In the genomic region with DNA sequence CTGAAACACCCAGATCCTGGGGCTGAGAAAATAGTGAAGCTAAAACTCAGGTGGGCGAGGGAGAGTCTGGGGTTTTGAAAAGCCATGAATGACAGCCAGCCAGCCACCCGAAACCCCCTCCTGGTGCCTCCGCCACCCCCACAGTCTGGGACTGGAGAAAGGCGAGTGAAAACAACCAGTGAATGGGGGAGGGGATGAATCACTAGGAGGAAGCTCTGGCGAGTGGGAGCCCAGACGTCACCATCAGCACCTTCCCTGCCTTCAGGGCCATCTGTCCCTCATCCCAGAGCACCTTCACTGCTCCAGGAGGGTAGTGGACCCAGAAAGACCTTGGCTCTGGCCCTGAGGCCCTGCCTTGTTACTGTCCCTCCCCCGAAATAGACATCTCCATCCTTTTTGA, we compare ENCODE assay signal across 15 cellular contexts. TPM values are rescaled to one million over a fixed set of nuclear protein-coding genes. Genes with fewer than 3 reads are reported as not detected.
DNase-seq lines count a peak whose midpoint lies in the region; ATAC-seq, FAIRE-seq and TF ChIP-seq lines count a peak whose summit lies in the region.
"Had no signal": no experiment of that assay in that cellular context is flagged by ENCODE, and none has a peak within 500 bp of the region (broad histone marks: within the 10 kb centered on the region; RNA-seq: fewer than 3 reads in every experiment).

No MANE protein-coding gene starts in this region.

- no peak for TF ChIP-seq POLR2A in HepG2 (IDR thresholded peaks at IDR 0.05; ENCODE audit: insufficient read depth in 1 of 2, low read depth in 2 of 2, low read length in 2 of 2)

- intact Hi-C loops in HepG2 (cut with micrococcal nuclease; ENCODE audit: unreplicated experiment), result no loop called here
- intact Hi-C loops in OCI-LY7 (cut with micrococcal nuclease; ENCODE audit: unreplicated experiment), result no loop called here

- no peaks in the 10 kb centered on the region for H3K36me3 Mint-ChIP-seq in activated naive CD8-positive, alpha-beta T cell treated with anti-CD3 and anti-CD28 coated beads for 36 hours

- WGBS in HepG2 (ENCODE audit: low lambda C conversion rate), result 84% methylated on average over 6 of the region's 7 CpGs

- POLR2A ChIA-PET in HepG2 (lab: Yijun Ruan, JAX) (no interaction called here), OCI-LY7 (lab: Charles Lee) (no interaction called here)

- H3K4me1 ChIP-seq in HepG2 (ENCODE audit: insufficient read depth, low read length) (no peaks in the 10 kb centered on the region), OCI-LY7 (ENCODE audit: insufficient read depth, low read length, poor library complexity, severe bottlenecking) (peaks cover 26% of the 10 kb centered on the region)

- no peak overlapping the region for H3K27ac ChIP-seq in HepG2 (ENCODE audit: extremely low read length, insufficient read depth, low read length)
- H3K27ac ChIP-seq in OCI-LY7 (ENCODE audit: low read depth, low read length, poor library complexity, severe bottlenecking), result no peak overlapping the region
- H3K27ac ChIP-seq: adrenal gland, C4-2B, thoracic aorta had no signal

- no peaks in the 10 kb centered on the region for H3K27me3 ChIP-seq in HepG2 (ENCODE audit: control insufficient read depth in 1 of 2, insufficient read depth in 2 of 2, low read length in 2 of 2)
- H3K27me3 ChIP-seq: adrenal gland had no signal

- CTCF ChIA-PET in HepG2 (lab: Yijun Ruan, JAX; ENCODE audit: low intra/inter-chr PET ratio, low total read pairs) (no interaction called here), OCI-LY7 (lab: Charles Lee; ENCODE audit: unreplicated experiment) (no interaction called here)

- DNase-seq in Daoy (ENCODE audit: low read depth) (peak; percentile 23), T-helper 22 cell (ENCODE audit: low read depth) (peak; percentile 35), HepG2 (ENCODE audit: low spot score) (no peak), NCI-H187 (lab: John Stamatoyannopoulos, UW) (no peak), NCI-H226 (no peak), OCI-LY7 (ENCODE audit: low spot score) (no peak)
- peak; percentile 44 for DNase-seq in activated naive CD8-positive, alpha-beta T cell treated with anti-CD3 and anti-CD28 coated beads for 36 hours
- peak; percentile 63 to 67 for DNase-seq in stimulated activated CD4-positive, alpha-beta T cell treated with anti-CD3 and anti-CD28 coated beads, Interleukin-2, amount 100 ng/mL, for 24 hours
- DNase-seq: adrenal gland, cortex of kidney, mesenchymal stem cell, NCI-H526 treated with DMSO at 0.1 percent for 48 hours had no signal

- no peaks in the 10 kb centered on the region for H3K36me3 ChIP-seq in HepG2 (replicated peaks in 1 of 2; ENCODE audit: control insufficient read depth in 1 of 2, insufficient read depth in 2 of 2, low read length in 2 of 2)
- H3K36me3 ChIP-seq in OCI-LY7 (ENCODE audit: insufficient read depth, low read length), result no peaks in the 10 kb centered on the region
- H3K36me3 ChIP-seq: adrenal gland, thoracic aorta had no signal

- H3K9me2 ChIP-seq in OCI-LY7 (ENCODE audit: insufficient read depth, low read length), result no peaks in the 10 kb centered on the region

- no peaks in the 10 kb centered on the region for H3K9me3 ChIP-seq in HepG2 (ENCODE audit: low read length)
- no peaks in the 10 kb centered on the region for H3K9me3 ChIP-seq in OCI-LY7 (ENCODE audit: low read length)
- H3K9me3 ChIP-seq: adrenal gland, thoracic aorta had no signal

- peaks cover 6% of the 10 kb centered on the region for H3K27me3 Mint-ChIP-seq in activated naive CD8-positive, alpha-beta T cell treated with anti-CD3 and anti-CD28 coated beads for 36 hours

- TF ChIP-seq CTCF in HepG2 (CRISPR knock-in tag; IDR thresholded peaks at IDR 0.05) (no peak), OCI-LY7 (conservative IDR thresholded peaks at IDR 0.05; ENCODE audit: low read length) (no peak)

- TF ChIP-seq EP300 in HepG2 (IDR thresholded peaks at IDR 0.05; ENCODE audit: low read depth in 2 of 2, low read length in 2 of 2) (no peak), HepG2 (CRISPR knock-in tag; IDR thresholded peaks at IDR 0.05; ENCODE audit: borderline replicate concordance) (no peak)

- no peak for FAIRE-seq in HepG2 (lab: Jason Lieb, UNC)

- H2AFZ ChIP-seq in HepG2 (ENCODE audit: low read length), result no peak overlapping the region
- H2AFZ ChIP-seq in OCI-LY7 (ENCODE audit: low read length), result no peak overlapping the region

- no peaks in the 10 kb centered on the region for H3K9me3 Mint-ChIP-seq in activated naive CD8-positive, alpha-beta T cell treated with anti-CD3 and anti-CD28 coated beads for 36 hours
- H3K9me3 Mint-ChIP-seq: IgD-negative memory B cell had no signal

- H3K4me1 Mint-ChIP-seq in activated naive CD8-positive, alpha-beta T cell treated with anti-CD3 and anti-CD28 coated beads for 36 hours, result peaks cover 35% of the 10 kb centered on the region
- H3K4me1 Mint-ChIP-seq: IgD-negative memory B cell had no signal

- ATAC-seq in HepG2, result no peak

- H3K4me3 Mint-ChIP-seq in activated naive CD8-positive, alpha-beta T cell treated with anti-CD3 and anti-CD28 coated beads for 36 hours, result no peak overlapping the region
- H3K4me3 Mint-ChIP-seq: IgD-negative memory B cell had no signal

- H3K79me2 ChIP-seq in HepG2 (ENCODE audit: insufficient read depth, low read length), result no peaks in the 10 kb centered on the region
- H3K79me2 ChIP-seq in OCI-LY7 (ENCODE audit: insufficient read depth, low read depth, low read length), result no peaks in the 10 kb centered on the region

- H3K9ac ChIP-seq in HepG2 (ENCODE audit: insufficient read depth, low read depth, low read length), result no peak overlapping the region

- TF ChIP-seq RAD21 in HepG2 (CRISPR knock-in tag; IDR thresholded peaks at IDR 0.05), result no peak

- H3K4me2 ChIP-seq in HepG2 (ENCODE audit: low read depth, low read length), result no peak overlapping the region
- no peak overlapping the region for H3K4me2 ChIP-seq in OCI-LY7 (ENCODE audit: low read length)

- H4K20me1 ChIP-seq in HepG2 (ENCODE audit: insufficient read depth, low read length), result no peaks in the 10 kb centered on the region
- H4K20me1 ChIP-seq in OCI-LY7 (ENCODE audit: insufficient read depth, low read length), result no peaks in the 10 kb centered on the region

- no TSS peak for BruUV-seq in HepG2 (replicated peaks; lab: Mats Ljungman, UMichigan)
- BruUV-seq in OCI-LY7 (replicated peaks; lab: Mats Ljungman, UMichigan), result no TSS peak

- no peak overlapping the region for H3K27ac Mint-ChIP-seq in activated naive CD8-positive, alpha-beta T cell treated with anti-CD3 and anti-CD28 coated beads for 36 hours
- H3K27ac Mint-ChIP-seq: IgD-negative memory B cell had no signal

- in situ Hi-C loops in HepG2 (cut with HindIII; ENCODE audit: extremely low pct_ligation_motif_present, low pct_unique_long_range_greater_than_20kb), result no loop called here

- H3K4me3 ChIP-seq in HepG2 (replicated peaks in 1 of 3; ENCODE audit: insufficient read depth in 1 of 3, low read depth in 2 of 3, low read length in 3 of 3) (no peak overlapping the region), OCI-LY7 (ENCODE audit: low read depth, low read length, poor library complexity, severe bottlenecking) (no peak overlapping the region)
- H3K4me3 ChIP-seq: adrenal gland, thoracic aorta had no signal

RNA-seq across cellular contexts. Expression of a gene that starts 9.2 kb away (rescaled TPM):
- not detected in 2 replicates for total RNA-seq in Daoy (2014; rRNA removed; shearing (Covaris generic))
- total RNA-seq in activated naive CD8-positive, alpha-beta T cell treated with anti-CD3 and anti-CD28 coated beads for 36 hours, result under 1 TPM; 0.06 to 0.12 TPM
- total RNA-seq in HepG2 (2016; rRNA removed; fragmentation: Illumina TruSeq; extraction: Trizol) (2.5 TPM in 2 replicates), OCI-LY7 (2022) (not detected in 2 replicates)
- total RNA-seq in HepG2 (2016; cell fraction: cytosol; rRNA removed; fragmentation: Illumina TruSeq; extraction: Trizol; ENCODE audit: low read depth), result 1.5 and 1.9 TPM in 2 replicates
- 2.3 and 2.6 TPM in 2 replicates for total RNA-seq in HepG2 (2016; cell fraction: insoluble cytoplasmic fraction; rRNA removed; fragmentation: Illumina TruSeq; extraction: Trizol)
- total RNA-seq in HepG2 (2016; cell fraction: membrane; rRNA removed; fragmentation: Illumina TruSeq; extraction: Trizol), result 2.3 and 2.5 TPM in 2 replicates
- total RNA-seq in HepG2 (2016; cell fraction: nucleus; rRNA removed; fragmentation: Illumina TruSeq; extraction: Trizol), result 2.4 and 2.5 TPM in 2 replicates
- 6.5 and 9.3 TPM in 2 replicates for polyA plus RNA-seq in HepG2 (2011; rRNA removed)
- polyA plus RNA-seq in HepG2 (2011; cell fraction: cytosol; rRNA removed), result 5.3 and 5.6 TPM in 2 replicates
- polyA plus RNA-seq in HepG2 (2011; cell fraction: nucleus; rRNA removed), result 13.5 and 16.6 TPM in 2 replicates
- 4.0 and 4.5 TPM in 2 replicates for polyA plus RNA-seq in HepG2 (2012)
- 2.0 and 2.1 TPM in 2 replicates for polyA plus RNA-seq in HepG2 (2016; cell fraction: cytosol; fragmentation: Illumina TruSeq; extraction: Trizol; ENCODE audit: low read depth)
- 2.1 and 2.2 TPM in 2 replicates for polyA plus RNA-seq in HepG2 (2016; cell fraction: insoluble cytoplasmic fraction; fragmentation: Illumina TruSeq; extraction: Trizol; ENCODE audit: low read depth)
- polyA plus RNA-seq in HepG2 (2016; cell fraction: membrane; fragmentation: Illumina TruSeq; extraction: Trizol; ENCODE audit: low read depth), result 2.2 and 2.4 TPM in 2 replicates
- polyA plus RNA-seq in HepG2 (2016; cell fraction: nucleus; fragmentation: Illumina TruSeq; extraction: Trizol; ENCODE audit: insufficient read depth, low read depth), result 3.5 and 4.2 TPM in 2 replicates
- 11.4 and 22.2 TPM in 2 replicates for polyA minus RNA-seq in HepG2 (2011; rRNA and poly(A)+ RNA removed; ENCODE audit: low replicate concordance)
- 3.3 and 4.8 TPM in 2 replicates for polyA minus RNA-seq in HepG2 (2011; cell fraction: cytosol; rRNA and poly(A)+ RNA removed)
- 8.2 and 9.8 TPM in 2 replicates for polyA minus RNA-seq in HepG2 (2011; cell fraction: nucleus; rRNA and poly(A)+ RNA removed)
- not detected in 2 replicates for total RNA-seq in OCI-LY7 (2014; rRNA removed; shearing (Covaris generic))
- total RNA-seq: thoracic aorta had no signal

RNA-seq across cellular contexts. Expression of a gene that starts 17.2 kb away (rescaled TPM):
- total RNA-seq in Daoy (2014; rRNA removed; shearing (Covaris generic)), result not detected in 2 replicates
- not detected for total RNA-seq in activated naive CD8-positive, alpha-beta T cell treated with anti-CD3 and anti-CD28 coated beads for 36 hours
- total RNA-seq in HepG2 (2016; rRNA removed; fragmentation: Illumina TruSeq; extraction: Trizol) (0.02 TPM in 1 of 2 replicates, not detected in the other), OCI-LY7 (2022) (not detected in 2 replicates)
- not detected in 2 replicates for total RNA-seq in HepG2 (2016; cell fraction: cytosol; rRNA removed; fragmentation: Illumina TruSeq; extraction: Trizol; ENCODE audit: low read depth)
- total RNA-seq in HepG2 (2016; cell fraction: insoluble cytoplasmic fraction; rRNA removed; fragmentation: Illumina TruSeq; extraction: Trizol), result not detected in 2 replicates
- total RNA-seq in HepG2 (2016; cell fraction: membrane; rRNA removed; fragmentation: Illumina TruSeq; extraction: Trizol), result not detected in 2 replicates
- not detected in 2 replicates for total RNA-seq in HepG2 (2016; cell fraction: nucleus; rRNA removed; fragmentation: Illumina TruSeq; extraction: Trizol)
- 0.05 TPM in 2 replicates for polyA plus RNA-seq in HepG2 (2011; rRNA removed)
- polyA plus RNA-seq in HepG2 (2011; cell fraction: cytosol; rRNA removed), result 0.01 TPM in 1 of 2 replicates, not detected in the other
- 0.11 and 0.19 TPM in 2 replicates for polyA plus RNA-seq in HepG2 (2011; cell fraction: nucleus; rRNA removed)
- polyA plus RNA-seq in HepG2 (2012), result not detected in 2 replicates
- polyA plus RNA-seq in HepG2 (2016; cell fraction: cytosol; fragmentation: Illumina TruSeq; extraction: Trizol; ENCODE audit: low read depth), result not detected in 2 replicates
- polyA plus RNA-seq in HepG2 (2016; cell fraction: insoluble cytoplasmic fraction; fragmentation: Illumina TruSeq; extraction: Trizol; ENCODE audit: low read depth), result not detected in 2 replicates
- polyA plus RNA-seq in HepG2 (2016; cell fraction: membrane; fragmentation: Illumina TruSeq; extraction: Trizol; ENCODE audit: low read depth), result not detected in 2 replicates
- polyA plus RNA-seq in HepG2 (2016; cell fraction: nucleus; fragmentation: Illumina TruSeq; extraction: Trizol; ENCODE audit: insufficient read depth, low read depth), result not detected in 2 replicates
- polyA minus RNA-seq in HepG2 (2011; rRNA and poly(A)+ RNA removed; ENCODE audit: low replicate concordance), result 0.06 and 0.37 TPM in 2 replicates
- polyA minus RNA-seq in HepG2 (2011; cell fraction: cytosol; rRNA and poly(A)+ RNA removed), result not detected in 2 replicates
- 0.52 and 0.87 TPM in 2 replicates for polyA minus RNA-seq in HepG2 (2011; cell fraction: nucleus; rRNA and poly(A)+ RNA removed)
- total RNA-seq in OCI-LY7 (2014; rRNA removed; shearing (Covaris generic)), result not detected in 2 replicates
- total RNA-seq: thoracic aorta had no signal
- polyA plus RNA-seq: IgD-negative memory B cell had no signal

RNA-seq across cellular contexts. Expression of a gene that starts 17.2 kb away (rescaled TPM):
- total RNA-seq in Daoy (2014; rRNA removed; shearing (Covaris generic)), result not detected in 2 replicates
- total RNA-seq in activated naive CD8-positive, alpha-beta T cell treated with anti-CD3 and anti-CD28 coated beads for 36 hours, result under 1 TPM; 0.68 to 0.76 TPM
- total RNA-seq in HepG2 (2016; rRNA removed; fragmentation: Illumina TruSeq; extraction: Trizol), result not detected in 2 replicates
- not detected in 2 replicates for total RNA-seq in HepG2 (2016; cell fraction: cytosol; rRNA removed; fragmentation: Illumina TruSeq; extraction: Trizol; ENCODE audit: low read depth)
- total RNA-seq in HepG2 (2016; cell fraction: insoluble cytoplasmic fraction; rRNA removed; fragmentation: Illumina TruSeq; extraction: Trizol), result not detected in 2 replicates
- total RNA-seq in HepG2 (2016; cell fraction: membrane; rRNA removed; fragmentation: Illumina TruSeq; extraction: Trizol), result not detected in 2 replicates
- not detected in 2 replicates for total RNA-seq in HepG2 (2016; cell fraction: nucleus; rRNA removed; fragmentation: Illumina TruSeq; extraction: Trizol)
- not detected in 2 replicates for polyA plus RNA-seq in HepG2 (2011; rRNA removed)
- not detected in 2 replicates for polyA plus RNA-seq in HepG2 (2011; cell fraction: cytosol; rRNA removed)
- not detected in 2 replicates for polyA plus RNA-seq in HepG2 (2011; cell fraction: nucleus; rRNA removed)
- not detected in 2 replicates for polyA plus RNA-seq in HepG2 (2012)
- not detected in 2 replicates for polyA plus RNA-seq in HepG2 (2016; cell fraction: cytosol; fragmentation: Illumina TruSeq; extraction: Trizol; ENCODE audit: low read depth)
- not detected in 2 replicates for polyA plus RNA-seq in HepG2 (2016; cell fraction: insoluble cytoplasmic fraction; fragmentation: Illumina TruSeq; extraction: Trizol; ENCODE audit: low read depth)
- polyA plus RNA-seq in HepG2 (2016; cell fraction: membrane; fragmentation: Illumina TruSeq; extraction: Trizol; ENCODE audit: low read depth), result not detected in 2 replicates
- polyA plus RNA-seq in HepG2 (2016; cell fraction: nucleus; fragmentation: Illumina TruSeq; extraction: Trizol; ENCODE audit: insufficient read depth, low read depth), result not detected in 2 replicates
- not detected in 2 replicates for polyA minus RNA-seq in HepG2 (2011; rRNA and poly(A)+ RNA removed; ENCODE audit: low replicate concordance)
- polyA minus RNA-seq in HepG2 (2011; cell fraction: cytosol; rRNA and poly(A)+ RNA removed), result not detected in 2 replicates
- not detected in 2 replicates for polyA minus RNA-seq in HepG2 (2011; cell fraction: nucleus; rRNA and poly(A)+ RNA removed)
- not detected in 2 replicates for total RNA-seq in OCI-LY7 (2014; rRNA removed; shearing (Covaris generic))
- total RNA-seq in OCI-LY7 (2022), result not detected in 2 replicates
- total RNA-seq: thoracic aorta had no signal

RNA-seq across cellular contexts. Expression of a gene that starts 31.1 kb away (rescaled TPM):
- not detected in 2 replicates for total RNA-seq in Daoy (2014; rRNA removed; shearing (Covaris generic))
- not detected for total RNA-seq in activated naive CD8-positive, alpha-beta T cell treated with anti-CD3 and anti-CD28 coated beads for 36 hours
- not detected in 2 replicates for total RNA-seq in HepG2 (2016; rRNA removed; fragmentation: Illumina TruSeq; extraction: Trizol)
- not detected in 2 replicates for total RNA-seq in HepG2 (2016; cell fraction: cytosol; rRNA removed; fragmentation: Illumina TruSeq; extraction: Trizol; ENCODE audit: low read depth)
- not detected in 2 replicates for total RNA-seq in HepG2 (2016; cell fraction: insoluble cytoplasmic fraction; rRNA removed; fragmentation: Illumina TruSeq; extraction: Trizol)
- not detected in 2 replicates for total RNA-seq in HepG2 (2016; cell fraction: membrane; rRNA removed; fragmentation: Illumina TruSeq; extraction: Trizol)
- not detected in 2 replicates for total RNA-seq in HepG2 (2016; cell fraction: nucleus; rRNA removed; fragmentation: Illumina TruSeq; extraction: Trizol)
- not detected in 2 replicates for polyA plus RNA-seq in HepG2 (2011; rRNA removed)
- not detected in 2 replicates for polyA plus RNA-seq in HepG2 (2011; cell fraction: cytosol; rRNA removed)
- not detected in 2 replicates for polyA plus RNA-seq in HepG2 (2011; cell fraction: nucleus; rRNA removed)
- not detected in 2 replicates for polyA plus RNA-seq in HepG2 (2012)
- not detected in 2 replicates for polyA plus RNA-seq in HepG2 (2016; cell fraction: cytosol; fragmentation: Illumina TruSeq; extraction: Trizol; ENCODE audit: low read depth)
- polyA plus RNA-seq in HepG2 (2016; cell fraction: insoluble cytoplasmic fraction; fragmentation: Illumina TruSeq; extraction: Trizol; ENCODE audit: low read depth), result not detected in 2 replicates
- polyA plus RNA-seq in HepG2 (2016; cell fraction: membrane; fragmentation: Illumina TruSeq; extraction: Trizol; ENCODE audit: low read depth), result not detected in 2 replicates
- polyA plus RNA-seq in HepG2 (2016; cell fraction: nucleus; fragmentation: Illumina TruSeq; extraction: Trizol; ENCODE audit: insufficient read depth, low read depth), result not detected in 2 replicates
- polyA minus RNA-seq in HepG2 (2011; rRNA and poly(A)+ RNA removed; ENCODE audit: low replicate concordance), result 6.5 TPM in 1 of 2 replicates, not detected in the other
- not detected in 2 replicates for polyA minus RNA-seq in HepG2 (2011; cell fraction: cytosol; rRNA and poly(A)+ RNA removed)
- polyA minus RNA-seq in HepG2 (2011; cell fraction: nucleus; rRNA and poly(A)+ RNA removed), result not detected in 2 replicates
- not detected in 2 replicates for total RNA-seq in OCI-LY7 (2014; rRNA removed; shearing (Covaris generic))
- total RNA-seq in OCI-LY7 (2022), result not detected in 2 replicates
- total RNA-seq: adrenal gland, thoracic aorta had no signal
- polyA plus RNA-seq: adrenal gland, IgD-negative memory B cell had no signal

RNA-seq across cellular contexts. Expression of a gene that starts 32.1 kb away (rescaled TPM):
- 12.6 and 13.8 TPM in 2 replicates for total RNA-seq in Daoy (2014; rRNA removed; shearing (Covaris generic))
- total RNA-seq in activated naive CD8-positive, alpha-beta T cell treated with anti-CD3 and anti-CD28 coated beads for 36 hours, result 1 to 10 TPM; 9.0 to 9.1 TPM
- total RNA-seq in HepG2 (2016; rRNA removed; fragmentation: Illumina TruSeq; extraction: Trizol) (5.4 and 5.6 TPM in 2 replicates), OCI-LY7 (2022) (21.1 and 22.8 TPM in 2 replicates)
- total RNA-seq in HepG2 (2016; cell fraction: cytosol; rRNA removed; fragmentation: Illumina TruSeq; extraction: Trizol; ENCODE audit: low read depth), result 0.30 and 0.62 TPM in 2 replicates
- total RNA-seq in HepG2 (2016; cell fraction: insoluble cytoplasmic fraction; rRNA removed; fragmentation: Illumina TruSeq; extraction: Trizol), result 4.9 and 5.8 TPM in 2 replicates
- 1.9 and 2.7 TPM in 2 replicates for total RNA-seq in HepG2 (2016; cell fraction: membrane; rRNA removed; fragmentation: Illumina TruSeq; extraction: Trizol)
- total RNA-seq in HepG2 (2016; cell fraction: nucleus; rRNA removed; fragmentation: Illumina TruSeq; extraction: Trizol), result 3.2 and 4.4 TPM in 2 replicates
- polyA plus RNA-seq in HepG2 (2011; rRNA removed), result 3.9 and 4.3 TPM in 2 replicates
- polyA plus RNA-seq in HepG2 (2011; cell fraction: cytosol; rRNA removed), result 2.3 and 3.8 TPM in 2 replicates
- 2.4 and 4.6 TPM in 2 replicates for polyA plus RNA-seq in HepG2 (2011; cell fraction: nucleus; rRNA removed)
- 5.1 and 5.6 TPM in 2 replicates for polyA plus RNA-seq in HepG2 (2012)
- polyA plus RNA-seq in HepG2 (2016; cell fraction: cytosol; fragmentation: Illumina TruSeq; extraction: Trizol; ENCODE audit: low read depth), result 0.55 and 0.59 TPM in 2 replicates
- 5.3 and 5.4 TPM in 2 replicates for polyA plus RNA-seq in HepG2 (2016; cell fraction: insoluble cytoplasmic fraction; fragmentation: Illumina TruSeq; extraction: Trizol; ENCODE audit: low read depth)
- 1.2 and 1.4 TPM in 2 replicates for polyA plus RNA-seq in HepG2 (2016; cell fraction: membrane; fragmentation: Illumina TruSeq; extraction: Trizol; ENCODE audit: low read depth)
- polyA plus RNA-seq in HepG2 (2016; cell fraction: nucleus; fragmentation: Illumina TruSeq; extraction: Trizol; ENCODE audit: insufficient read depth, low read depth), result 3.8 and 4.5 TPM in 2 replicates
- 2.0 and 2.3 TPM in 2 replicates for polyA minus RNA-seq in HepG2 (2011; rRNA and poly(A)+ RNA removed; ENCODE audit: low replicate concordance)
- 1.8 and 3.2 TPM in 2 replicates for polyA minus RNA-seq in HepG2 (2011; cell fraction: cytosol; rRNA and poly(A)+ RNA removed)
- 4.0 and 4.5 TPM in 2 replicates for polyA minus RNA-seq in HepG2 (2011; cell fraction: nucleus; rRNA and poly(A)+ RNA removed)
- total RNA-seq in OCI-LY7 (2014; rRNA removed; shearing (Covaris generic)), result 7.2 and 10.2 TPM in 2 replicates

Comparison
In these comparisons a context has a peak if more than half of its experiments do, and no peak if none do; other contexts are left out.
1. DNase-seq: peak in Daoy (single experiment), T-helper 22 cell (single experiment), activated naive CD8-positive, alpha-beta T cell treated with anti-CD3 and anti-CD28 coated beads for 36 hours (single experiment) and stimulated activated CD4-positive, alpha-beta T cell treated with anti-CD3 and anti-CD28 coated beads, Interleukin-2, amount 100 ng/mL, for 24 hours (2 of 2); none in HepG2 (single experiment), NCI-H187 (0 of 2), NCI-H226 (single experiment) and OCI-LY7 (single experiment).